In the genomic region with DNA sequence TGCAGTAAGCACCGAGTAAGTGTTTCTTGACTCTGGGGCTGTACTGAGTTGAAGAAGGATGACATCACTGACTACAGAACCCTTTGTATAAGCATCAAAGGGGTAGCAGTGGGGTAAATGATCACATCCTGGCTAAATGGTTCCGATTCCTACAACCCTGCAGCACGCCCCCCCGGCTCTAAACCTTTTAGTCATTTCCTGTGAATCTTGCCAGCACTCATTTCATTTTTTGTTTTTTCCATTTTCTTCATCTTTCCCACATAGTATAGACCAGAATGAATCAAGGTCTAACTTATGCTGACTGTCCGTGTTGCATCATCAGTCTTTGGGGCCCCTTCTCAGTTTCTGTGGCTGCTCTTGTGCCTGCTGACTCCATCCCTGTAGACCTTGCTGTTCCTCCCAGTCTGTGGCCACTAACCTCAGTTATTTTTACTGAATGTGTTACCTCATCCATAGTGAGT, we compare ENCODE assay signal across 8 cellular contexts.
DNase-seq lines count a peak whose midpoint lies in the region; ATAC-seq, FAIRE-seq and TF ChIP-seq lines count a peak whose summit lies in the region.

No MANE protein-coding gene starts in this region.

- H2BK20ac ChIP-seq in H1 (ENCODE audit: low read length) = no peak overlapping the region

- no peak for TF ChIP-seq POLR2A in H1 (IDR thresholded peaks at IDR 0.05; ENCODE audit: control extremely low read depth in 1 of 2, low read depth in 2 of 2, low read length in 2 of 2)
- no peak for TF ChIP-seq POLR2A in vagina (IDR thresholded peaks at IDR 0.05)

- no peak overlapping the region for H2BK120ac ChIP-seq in H1 (replicated peaks; ENCODE audit: low read depth, low read length)

- no peaks in the 10 kb centered on the region for H3K36me3 ChIP-seq in HEK293 (ENCODE audit: control insufficient read depth in 2 of 2, insufficient read depth in 1 of 2, low read length in 2 of 2)
- H3K36me3 ChIP-seq in H1 (ENCODE audit: control insufficient read depth in 2 of 4, insufficient read depth in 4 of 4, low read length in 3 of 4) = no peaks in the 10 kb centered on the region
- no peaks in the 10 kb centered on the region for H3K36me3 ChIP-seq in vagina

- no peaks in the 10 kb centered on the region for H3K23me2 ChIP-seq in H1 (ENCODE audit: low read depth, low read length)

- H3K27ac ChIP-seq in HEK293 (ENCODE audit: extremely low read depth, low read depth, low read length) (no peak overlapping the region), H1 (ENCODE audit: low read depth, low read length) (no peak overlapping the region), vagina (no peak overlapping the region)

- H2AFZ ChIP-seq in H1 (ENCODE audit: low read length) = no peak overlapping the region

- intact Hi-C loops in activated CD4-positive, alpha-beta T cell treated with anti-CD3 and anti-CD28 coated beads for 36 hours (cut with DNase I, micrococcal nuclease) = loop anchor here (1.0 to 10.0 kb wide), 32 partner anchors 35 to 1048 kb away; partner anchors contain the start of gene BCL6 (in 1 of the 2)
- intact Hi-C loops in vagina (cut with DNase I) = loop anchor here (10.0 kb wide), 1 partner anchor 1044 kb away; the partner anchor contains the start of gene BCL6

- no peak overlapping the region for H2BK12ac ChIP-seq in H1 (ENCODE audit: low read depth, low read length)

- WGBS in H1 (ENCODE audit: extremely low coverage in 1 of 2, insufficient coverage in 1 of 2, insufficient read length in 1 of 2, insufficient replicate concordance in 2 of 2, low coverage in 1 of 2, low lambda C conversion rate in 2 of 2, missing lambda C conversion rate in 1 of 2), 2 experiments = 84% methylated on average over 5 of the region's 5 CpGs; no CpG with 5 or more reads in 1 of the 2 experiments

- no peak for FAIRE-seq in H1 (lab: Jason Lieb, UNC)

- CTCF ChIA-PET in HEK293 (lab: Yijun Ruan, JAX) = no interaction called here
- CTCF ChIA-PET in activated CD4-positive, alpha-beta T cell treated with anti-CD3 and anti-CD28 coated beads for 36 hours (lab: Charles Lee) = interaction anchor here (0.8 to 1.7 kb wide), 7 partner anchors 15 to 1048 kb away, joined by 3 to 8 read pairs (median 5); no protein-coding TSS in a partner anchor
- CTCF ChIA-PET in H1 (lab: Charles Lee; ENCODE audit: partially characterized antibody) = interaction anchor here (0.9 to 2.1 kb wide), 5 partner anchors 9 to 166 kb away, joined by 3 to 7 read pairs (median 4); no protein-coding TSS in a partner anchor

- no peaks in the 10 kb centered on the region for H4K20me1 ChIP-seq in H1 (replicated peaks in 1 of 2; ENCODE audit: control insufficient read depth in 1 of 2, insufficient read depth in 2 of 2, low read length in 2 of 2)

- no peak for TF ChIP-seq EP300 in H1 (IDR thresholded peaks at IDR 0.05; ENCODE audit: borderline replicate concordance in 1 of 2, low read depth in 2 of 2, low read length in 2 of 2)

- H2AK5ac ChIP-seq in H1 (ENCODE audit: low read depth, low read length) = no peak overlapping the region

- H3K4me1 Mint-ChIP-seq in activated CD4-positive, alpha-beta T cell treated with anti-CD3 and anti-CD28 coated beads for 36 hours = peaks cover 2% of the 10 kb centered on the region
- no peaks in the 10 kb centered on the region for H3K4me1 Mint-ChIP-seq in endothelial cell (ENCODE audit: unreplicated experiment)

- POLR2A ChIA-PET in HEK293 (lab: Yijun Ruan, JAX) (no interaction called here), H1 (lab: Charles Lee; ENCODE audit: partially characterized antibody) (no interaction called here)
- POLR2A ChIA-PET in activated CD4-positive, alpha-beta T cell treated with anti-CD3 and anti-CD28 coated beads for 36 hours (lab: Charles Lee) = interaction anchor here (0.5 to 2.3 kb wide), 8 partner anchors 126 to 1048 kb away, joined by 3 to 11 read pairs (median 4); partner anchors contain the start of gene LPP

- DNase-seq in activated CD4-positive, alpha-beta T cell treated with anti-CD3 and anti-CD28 coated beads for 36 hours = peak; percentile 89
- DNase-seq in H1 (ENCODE audit: low read depth in 1 of 2, low spot score in 2 of 2) (no peak), endothelial cell (ENCODE audit: low spot score) (no peak), vagina (ENCODE audit: extremely low spot score in 2 of 2) (no peak), NCI-H446 treated with DMSO at 0.1 percent for 48 hours (lab: John Stamatoyannopoulos, UW) (no peak)
- DNase-seq in stimulated activated CD4-positive, alpha-beta T cell treated with anti-CD3 and anti-CD28 coated beads, TNF-alpha, amount 100 ng/mL, for 24 hours (ENCODE audit: low read depth in 3 of 3) = peak; percentile 52 to 63 (median 63)

- H3K79me2 ChIP-seq in H1 (ENCODE audit: control insufficient read depth in 1 of 2, insufficient read depth in 2 of 2, low read length in 2 of 2) = no peaks in the 10 kb centered on the region

- peaks cover 4% of the 10 kb centered on the region for H3K36me3 Mint-ChIP-seq in activated CD4-positive, alpha-beta T cell treated with anti-CD3 and anti-CD28 coated beads for 36 hours (ENCODE audit: low read depth)
- no peaks in the 10 kb centered on the region for H3K36me3 Mint-ChIP-seq in endothelial cell (ENCODE audit: low read depth, unreplicated experiment)

- no peak overlapping the region for H4K5ac ChIP-seq in H1 (ENCODE audit: insufficient read length, low read depth, low read length)

- no peak overlapping the region for H3K18ac ChIP-seq in H1 (ENCODE audit: extremely low read depth, low read length)

- H3K4me3 ChIP-seq in HEK293 (ENCODE audit: low read depth, low read length) (no peak overlapping the region), H1 (ENCODE audit: extremely low read depth in 1 of 4, insufficient read depth in 2 of 4, low read depth in 3 of 4, low read length in 4 of 4) (no peak overlapping the region), vagina (no peak overlapping the region)

- no peak overlapping the region for H4K91ac ChIP-seq in H1 (replicated peaks; ENCODE audit: insufficient read length, low read length)

- H3K23ac ChIP-seq in H1 (ENCODE audit: insufficient read length) = no peak overlapping the region

- H3K4ac ChIP-seq in H1 (replicated peaks; ENCODE audit: insufficient read length, low read depth, low read length) = no peak overlapping the region

- H3K27ac Mint-ChIP-seq in activated CD4-positive, alpha-beta T cell treated with anti-CD3 and anti-CD28 coated beads for 36 hours = no peak overlapping the region
- H3K27ac Mint-ChIP-seq in endothelial cell (ENCODE audit: unreplicated experiment) = no peak overlapping the region

- TF ChIP-seq RAD21 in H1 (IDR thresholded peaks at IDR 0.05 in 1 of 2, conservative IDR thresholded peaks at IDR 0.05 in 1 of 2; ENCODE audit: low read depth in 2 of 2, low read length in 2 of 2) = no peak

- peaks cover 2% of the 10 kb centered on the region for H3K9me3 Mint-ChIP-seq in activated CD4-positive, alpha-beta T cell treated with anti-CD3 and anti-CD28 coated beads for 36 hours (ENCODE audit: low read depth)
- no peaks in the 10 kb centered on the region for H3K9me3 Mint-ChIP-seq in endothelial cell (ENCODE audit: unreplicated experiment)

- no peak overlapping the region for H2BK15ac ChIP-seq in H1 (ENCODE audit: low read length)

- no peak overlapping the region for H3K56ac ChIP-seq in H1 (replicated peaks; ENCODE audit: insufficient read length, low read depth, low read length)

- H3K27me3 ChIP-seq in H1 (replicated peaks in 1 of 4; ENCODE audit: control insufficient read depth in 3 of 4, extremely low read depth in 1 of 4, insufficient read depth in 3 of 4, low read length in 3 of 4) (no peaks in the 10 kb centered on the region), vagina (no peaks in the 10 kb centered on the region)

- TF ChIP-seq CTCF in HEK293 (tag by site-specific recombination; IDR thresholded peaks at IDR 0.05) (no peak), H1 (IDR thresholded peaks at IDR 0.05; ENCODE audit: control extremely low read depth in 1 of 3, insufficient read depth in 1 of 3, low read depth in 1 of 3, low read length in 3 of 3) (no peak), endothelial cell (IDR thresholded peaks at IDR 0.05; ENCODE audit: unreplicated experiment) (no peak), vagina (IDR thresholded peaks at IDR 0.05) (no peak)

- no peak overlapping the region for H3K9ac ChIP-seq in H1 (replicated peaks in 1 of 4; ENCODE audit: extremely low read depth in 1 of 4, low read depth in 3 of 4, low read length in 3 of 4)

- H3K9me3 ChIP-seq in HEK293 (ENCODE audit: control insufficient read depth, insufficient read depth, low read depth, low read length) (no peaks in the 10 kb centered on the region), H1 (ENCODE audit: insufficient read depth in 2 of 2, low read depth in 1 of 2, low read length in 1 of 2) (no peaks in the 10 kb centered on the region), vagina (no peaks in the 10 kb centered on the region)

- H3K4me2 ChIP-seq in H1 (ENCODE audit: insufficient read depth in 1 of 2, low read depth in 2 of 2, low read length in 2 of 2) = no peak overlapping the region

- H3K4me3 Mint-ChIP-seq in activated CD4-positive, alpha-beta T cell treated with anti-CD3 and anti-CD28 coated beads for 36 hours = no peak overlapping the region
- no peak overlapping the region for H3K4me3 Mint-ChIP-seq in endothelial cell (ENCODE audit: unreplicated experiment)

- H3K4me1 ChIP-seq in HEK293 (ENCODE audit: control insufficient read depth, insufficient read depth, low read length) = no peaks in the 10 kb centered on the region
- no peaks in the 10 kb centered on the region for H3K4me1 ChIP-seq in H1 (replicated peaks in 1 of 4; ENCODE audit: control insufficient read depth in 3 of 4, insufficient read depth in 4 of 4, low read length in 3 of 4)
- peaks cover 9% of the 10 kb centered on the region for H3K4me1 ChIP-seq in vagina

- no peak overlapping the region for H3K14ac ChIP-seq in H1 (ENCODE audit: insufficient read length)

- peak; percentile 97 for ATAC-seq in activated CD4-positive, alpha-beta T cell treated with anti-CD3 and anti-CD28 coated beads for 36 hours
- ATAC-seq in GM21619 (IDR thresholded peaks at IDR 0.05; ENCODE audit: unreplicated experiment) = no peak

- no peaks in the 10 kb centered on the region for H3K27me3 Mint-ChIP-seq in activated CD4-positive, alpha-beta T cell treated with anti-CD3 and anti-CD28 coated beads for 36 hours
- H3K27me3 Mint-ChIP-seq in endothelial cell (ENCODE audit: unreplicated experiment) = peaks cover under 1% of the 10 kb centered on the region

- H3K79me1 ChIP-seq in H1 (ENCODE audit: low read depth, low read length) = no peaks in the 10 kb centered on the region

- no peak overlapping the region for H4K8ac ChIP-seq in H1 (ENCODE audit: extremely low read depth, insufficient read depth, low read length)

- H2BK5ac ChIP-seq in H1 (ENCODE audit: low read depth, low read length) = no peak overlapping the region

TF ChIP-seq in H1, 55 proteins besides CTCF, POLR2A, EP300 and RAD21 (continues in another document):
- TF ChIP-seq TAF1 (IDR thresholded peaks at IDR 0.05; ENCODE audit: low read depth, low read length) (no peak), CEBPB (IDR thresholded peaks at IDR 0.05; ENCODE audit: low read depth, low read length) (peak; percentile 64; the same call in 1 of the 2 replicates), NANOG (IDR thresholded peaks at IDR 0.05; ENCODE audit: insufficient read depth, low read depth, low read length, poor library complexity, severe bottlenecking) (no peak), CBX8 (IDR thresholded peaks at IDR 0.05; ENCODE audit: borderline replicate concordance, low read depth, low read length) (no peak), SUZ12 (IDR thresholded peaks at IDR 0.05; ENCODE audit: low read length) (no peak)

Comparison
In these comparisons a context has a peak if more than half of its experiments do, and no peak if none do; other contexts are left out.
1. DNase-seq: peak in activated CD4-positive, alpha-beta T cell treated with anti-CD3 and anti-CD28 coated beads for 36 hours (single experiment) and stimulated activated CD4-positive, alpha-beta T cell treated with anti-CD3 and anti-CD28 coated beads, TNF-alpha, amount 100 ng/mL, for 24 hours (3 of 3); none in H1 (0 of 2), endothelial cell (single experiment), vagina (0 of 2) and NCI-H446 treated with DMSO at 0.1 percent for 48 hours (single experiment).
2. Of the 6 proteins assayed by ChIP-seq in both HEK293 and H1: peak only in HEK293: ATF2; only in H1: none; in both: none; in neither: 5.